17 cellular contexts compared by ENCODE assay signal in genomic region chr5:51391175-51391574, GRCh38. TPM values are rescaled to one million over a fixed set of nuclear protein-coding genes. Genes with fewer than 3 reads are reported as not detected.
DNase-seq lines count a peak whose midpoint lies in the region; ATAC-seq and TF ChIP-seq lines count a peak whose summit lies in the region.
"Had no signal": no experiment of that assay in that cellular context is flagged by ENCODE, and none has a peak within 500 bp of the region (broad histone marks: within the 10 kb centered on the region; RNA-seq: fewer than 3 reads in every experiment).

No MANE protein-coding gene starts in this region.

- H3K4me3 ChIP-seq in hepatocyte (peak overlapping the region; percentile 11), smooth muscle cell (peak overlapping the region; percentile 75)
- H3K4me3 ChIP-seq: PC-9 had no signal

- no peak for TF ChIP-seq CTCF in hepatocyte (IDR thresholded peaks at IDR 0.05; ENCODE audit: poor library complexity)
- no peak for TF ChIP-seq CTCF in smooth muscle cell (IDR thresholded peaks at IDR 0.05; ENCODE audit: borderline replicate concordance, insufficient read depth, poor library complexity, severe bottlenecking)

- ATAC-seq in HG03045 (IDR thresholded peaks at IDR 0.05; ENCODE audit: unreplicated experiment): no peak
- ATAC-seq in GM19328 (IDR thresholded peaks at IDR 0.05; ENCODE audit: unreplicated experiment): no peak
- ATAC-seq: CD8-positive, alpha-beta T cell; T-cell had no signal

- H3K4me1 ChIP-seq in hepatocyte (ENCODE audit: insufficient read depth): peaks cover 8% of the 10 kb centered on the region
- peaks cover 19% of the 10 kb centered on the region for H3K4me1 ChIP-seq in smooth muscle cell (ENCODE audit: low read depth)

- H3K4me2 ChIP-seq in hepatocyte (peak overlapping the region; percentile 91), smooth muscle cell (peak overlapping the region; percentile 90)
- H3K4me2 ChIP-seq: PC-9 had no signal

- H4K20me1 ChIP-seq in hepatocyte (ENCODE audit: insufficient read depth, poor library complexity, severe bottlenecking): no peaks in the 10 kb centered on the region
- H4K20me1 ChIP-seq in smooth muscle cell (ENCODE audit: low read depth): peaks cover 3% of the 10 kb centered on the region

- H3K27ac ChIP-seq in hepatocyte (peak overlapping the region; percentile 91), smooth muscle cell (ENCODE audit: low read depth) (no peak overlapping the region)
- H3K27ac ChIP-seq: PC-9 had no signal

- H3K9me3 ChIP-seq in hepatocyte (ENCODE audit: low read depth) (no peaks in the 10 kb centered on the region), smooth muscle cell (replicated peaks; ENCODE audit: low read depth) (no peaks in the 10 kb centered on the region)

- H3K27me3 ChIP-seq in hepatocyte: peaks cover 84% of the 10 kb centered on the region
- peaks cover 97% of the 10 kb centered on the region for H3K27me3 ChIP-seq in smooth muscle cell (ENCODE audit: low read depth)

- H3F3A ChIP-seq in smooth muscle cell (ENCODE audit: low read depth): no peaks in the 10 kb centered on the region

- no peak overlapping the region for H2AFZ ChIP-seq in hepatocyte
- H2AFZ ChIP-seq in smooth muscle cell (ENCODE audit: low read depth): no peak overlapping the region
- H2AFZ ChIP-seq: PC-9 had no signal

- H3K9me2 ChIP-seq in hepatocyte (replicated peaks; ENCODE audit: insufficient read depth): no peaks in the 10 kb centered on the region

- H3K9ac ChIP-seq in smooth muscle cell (ENCODE audit: low read depth): no peak overlapping the region

- DNase-seq in NCI-H1092 treated with DMSO at 0.1 percent for 48 hours (lab: John Stamatoyannopoulos, UW) (peak; percentile 13), NCI-H1092 (lab: John Stamatoyannopoulos, UW) (no peak), NCI-H69 (lab: John Stamatoyannopoulos, UW) (peak; percentile 76), hepatocyte (ENCODE audit: low spot score) (no peak), smooth muscle cell (lab: John Stamatoyannopoulos, UW; ENCODE audit: unreplicated experiment) (no peak), epidermal melanocyte (ENCODE audit: insufficient read length, low spot score) (no peak)
- DNase-seq: 8988T; CD8-positive, alpha-beta T cell; DND-41; GF-D8; NCI-H1048; NCI-H2029 treated with DMSO at 0.1 percent for 48 hours; NCI-H510A treated with DMSO at 0.1 percent for 48 hours; PC-9; T-cell had no signal

- H3K36me3 ChIP-seq in hepatocyte (replicated peaks; ENCODE audit: insufficient read depth, low read depth) (no peaks in the 10 kb centered on the region), smooth muscle cell (ENCODE audit: low read depth) (no peaks in the 10 kb centered on the region)

- H3K79me2 ChIP-seq in hepatocyte (peaks cover 93% of the 10 kb centered on the region), smooth muscle cell (ENCODE audit: low read depth) (peaks cover 16% of the 10 kb centered on the region)

- WGBS in hepatocyte (ENCODE audit: low lambda C conversion rate, missing lambda C conversion rate): 34% methylated on average over 5 of the region's 5 CpGs
- WGBS in smooth muscle cell (ENCODE audit: low lambda C conversion rate): 34% methylated on average over 5 of the region's 5 CpGs

RNA-seq across cellular contexts. Expression of gene ISL1, which starts 7.9 kb away (rescaled TPM):
- total RNA-seq in hepatocyte (25.0 and 29.1 TPM in 2 replicates), smooth muscle cell (6.7 and 16.0 TPM in 2 replicates)
- polyA plus RNA-seq in hepatocyte (16.2 and 22.0 TPM in 2 replicates), smooth muscle cell (3.6 and 17.3 TPM in 2 replicates)
- total RNA-seq: CD8-positive, alpha-beta T cell; PC-9; T-cell had no signal

Comparison
In these comparisons a context has a peak if more than half of its experiments do, and no peak if none do; other contexts are left out.
1. DNase-seq: peak in NCI-H1092 treated with DMSO at 0.1 percent for 48 hours (single experiment) and NCI-H69 (single experiment); none in NCI-H1092 (single experiment), hepatocyte (single experiment), smooth muscle cell (single experiment) and epidermal melanocyte (single experiment).